8 cellular contexts compared by ENCODE assay signal in genomic region chr13:75549262-75550158, GRCh38. TPM values are rescaled to one million over a fixed set of nuclear protein-coding genes. Genes with fewer than 3 reads are reported as not detected.
DNase-seq lines count a peak whose midpoint lies in the region; ATAC-seq and TF ChIP-seq lines count a peak whose summit lies in the region.

Gene UCHL3, plus strand, starts transcription at chr13:75549791. Its CDS starts 30 bp downstream, at chr13:75549821.

- DNase-seq in ELR (ENCODE audit: low read depth) = peak; percentile 97
- DNase-seq in H4 (ENCODE audit: low spot score) = peak; percentile 91
- peak; percentile 96 for DNase-seq in LoVo (ENCODE audit: low spot score)
- DNase-seq in activated effector memory CD4-positive, alpha-beta T cell treated with Interleukin-2 at 50 U/mL for 16 hours = peak; percentile 96
- DNase-seq in fibroblast of pulmonary artery (ENCODE audit: low read depth) = peak; percentile 98
- peak; percentile 97 for DNase-seq in stimulated activated naive CD8-positive, alpha-beta T cell treated with anti-CD3 and anti-CD28 coated beads, Interleukin-15, amount 100 ng/mL, for 72 hours

- H3K4me1 Mint-ChIP-seq in nephron = peaks cover 13% of the 10 kb centered on the region
- peaks cover 53% of the 10 kb centered on the region for H3K4me1 Mint-ChIP-seq in stimulated activated naive CD8-positive, alpha-beta T cell treated with anti-CD3 and anti-CD28 coated beads, Interleukin-15, amount 100 ng/mL, for 72 hours

- peak within 1 kb of the TSS; percentile 98 to 99 (median 99) for H3K27ac Mint-ChIP-seq in nephron
- peak within 1 kb of the TSS; percentile 100 for H3K27ac Mint-ChIP-seq in stimulated activated naive CD8-positive, alpha-beta T cell treated with anti-CD3 and anti-CD28 coated beads, Interleukin-15, amount 100 ng/mL, for 72 hours

- TF ChIP-seq CTCF in fibroblast of pulmonary artery (IDR thresholded peaks at IDR 0.05; ENCODE audit: low read length, missing control alignments) (peak; percentile 92), nephron (IDR thresholded peaks at IDR 0.05; ENCODE audit: unreplicated experiment in 3 of 3) (peak; percentile 86 to 93 (median 89))

- H3K36me3 Mint-ChIP-seq in nephron (ENCODE audit: low read depth) = peaks cover 14% of the 10 kb centered on the region

- no peaks in the 10 kb centered on the region for H3K27me3 Mint-ChIP-seq in nephron (ENCODE audit: low read depth)
- no peaks in the 10 kb centered on the region for H3K27me3 Mint-ChIP-seq in stimulated activated naive CD8-positive, alpha-beta T cell treated with anti-CD3 and anti-CD28 coated beads, Interleukin-15, amount 100 ng/mL, for 72 hours

- peak; percentile 70 for TF ChIP-seq POLR2A in Raji (IDR thresholded peaks at IDR 0.05; ENCODE audit: insufficient read depth, low read depth, low read length)

- peak within 1 kb of the TSS; percentile 99 for H3K4me3 ChIP-seq in fibroblast of pulmonary artery (replicated peaks; ENCODE audit: low read depth, low read length)

- ATAC-seq in stimulated activated naive CD8-positive, alpha-beta T cell treated with anti-CD3 and anti-CD28 coated beads, Interleukin-15, amount 100 ng/mL, for 72 hours = peak; percentile 95

- no peaks in the 10 kb centered on the region for H3K9me3 Mint-ChIP-seq in nephron
- no peaks in the 10 kb centered on the region for H3K9me3 Mint-ChIP-seq in stimulated activated naive CD8-positive, alpha-beta T cell treated with anti-CD3 and anti-CD28 coated beads, Interleukin-15, amount 100 ng/mL, for 72 hours

- peak within 1 kb of the TSS; percentile 96 to 99 (median 97) for H3K4me3 Mint-ChIP-seq in nephron
- H3K4me3 Mint-ChIP-seq in stimulated activated naive CD8-positive, alpha-beta T cell treated with anti-CD3 and anti-CD28 coated beads, Interleukin-15, amount 100 ng/mL, for 72 hours = peak within 1 kb of the TSS; percentile 87 to 99

RNA-seq across cellular contexts. Expression of gene UCHL3, which starts in this region (rescaled TPM):
- total RNA-seq in H4 (2014; rRNA removed; shearing (Covaris generic)) = 55.5 and 57.5 TPM in 2 replicates

Comparison
In these comparisons a context has a peak if more than half of its experiments do, and no peak if none do; other contexts are left out.
1. Peak in every context shown above with its lines: DNase-seq, ATAC-seq and H3K4me3 ChIP-seq.